ENCODE assay signal across 9 cellular contexts in genomic region chr12:19893514-19893913, GRCh38.
DNase-seq lines count a peak whose midpoint lies in the region; ATAC-seq and TF ChIP-seq lines count a peak whose summit lies in the region.
"Had no signal": no experiment of that assay in that cellular context is flagged by ENCODE, and none has a peak within 500 bp of the region (broad histone marks: within the 10 kb centered on the region; RNA-seq: fewer than 3 reads in every experiment).

No MANE protein-coding gene starts in this region.

- intact Hi-C loops in Right ventricle myocardium superior (cut with DNase I), result loop anchor here (10.0 kb wide), 1 partner anchor 139 kb away; no protein-coding TSS in a partner anchor
- intact Hi-C loops in cardiac septum (cut with DNase I), result loop anchor here (5.0 kb wide), 1 partner anchor 46 kb away; no protein-coding TSS in a partner anchor

- no peaks in the 10 kb centered on the region for H3K4me1 ChIP-seq in foreskin keratinocyte

- TF ChIP-seq CTCF in foreskin keratinocyte (conservative IDR thresholded peaks at IDR 0.05), result no peak

- H3K27me3 ChIP-seq in foreskin keratinocyte, result no peaks in the 10 kb centered on the region
- H3K27me3 ChIP-seq: adrenal gland had no signal

- DNase-seq in Right ventricle myocardium superior (no peak), cardiac septum (ENCODE audit: low spot score) (no peak), OCI-M1 (lab: John Stamatoyannopoulos, UW) (peak; percentile 74), foreskin keratinocyte (peak in 1 of 2 donors; percentile 23), GF-D8 (lab: John Stamatoyannopoulos, UW) (no peak), amygdala (lab: John Stamatoyannopoulos, UW) (no peak), NCI-H526 (lab: John Stamatoyannopoulos, UW) (no peak)
- DNase-seq: adrenal gland had no signal

- H3K27ac ChIP-seq in foreskin keratinocyte, result no peak overlapping the region
- H3K27ac ChIP-seq: adrenal gland had no signal

- peak; percentile 72 for ATAC-seq in Right ventricle myocardium superior (ENCODE audit: poor library complexity)
- ATAC-seq in foreskin keratinocyte, result peak; percentile 20
- no peak for ATAC-seq in GM21367 (IDR thresholded peaks at IDR 0.05; ENCODE audit: unreplicated experiment)
